13 cellular contexts compared by ENCODE assay signal in the genomic region with DNA sequence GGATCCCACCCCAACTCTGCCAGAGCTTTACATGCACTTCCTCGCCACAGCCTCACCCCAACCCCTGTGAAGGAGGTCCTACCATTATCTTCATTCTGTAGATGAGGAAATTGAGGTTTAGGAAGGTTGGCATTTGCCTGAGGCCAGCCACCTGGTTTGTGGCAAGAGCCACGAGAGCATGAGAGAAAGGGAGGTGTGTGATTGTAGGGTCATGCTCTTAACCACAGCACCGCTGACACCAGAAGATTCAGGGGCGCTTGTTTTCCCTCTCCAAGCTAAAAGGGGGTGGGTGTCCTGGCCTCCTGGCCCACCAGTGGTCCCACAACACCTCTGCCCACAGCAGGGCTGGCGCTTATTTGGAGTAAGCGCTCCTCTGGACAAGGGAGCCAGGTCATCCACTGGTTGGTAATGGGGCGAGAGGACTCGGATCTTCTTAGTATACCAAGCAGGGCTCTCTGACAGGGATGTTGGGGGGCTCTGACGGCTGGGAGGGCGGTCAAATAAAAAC. TPM values are rescaled to one million over a fixed set of nuclear protein-coding genes. Genes with fewer than 3 reads are reported as not detected.
DNase-seq lines count a peak whose midpoint lies in the region; ATAC-seq, FAIRE-seq and TF ChIP-seq lines count a peak whose summit lies in the region.
"Had no signal": no experiment of that assay in that cellular context is flagged by ENCODE, and none has a peak within 500 bp of the region (broad histone marks: within the 10 kb centered on the region; RNA-seq: fewer than 3 reads in every experiment).

No MANE protein-coding gene starts in this region.

- H3K9me3 ChIP-seq in right lobe of liver, result no peaks in the 10 kb centered on the region
- no peaks in the 10 kb centered on the region for H3K9me3 ChIP-seq in HepG2 (ENCODE audit: low read length)

- TF ChIP-seq EP300 in HepG2 (IDR thresholded peaks at IDR 0.05; ENCODE audit: low read depth in 2 of 2, low read length in 2 of 2), result no peak
- TF ChIP-seq EP300 in HepG2 (CRISPR knock-in tag; IDR thresholded peaks at IDR 0.05; ENCODE audit: borderline replicate concordance), result no peak

- no peak overlapping the region for H3K4me3 ChIP-seq in right lobe of liver
- 0 out of 6 replicates have a peak overlapping the region, but pooled peaks of 1 of the 3 experiments have one; percentile 67 for H3K4me3 ChIP-seq in HepG2 (replicated peaks in 1 of 3; ENCODE audit: insufficient read depth in 1 of 3, low read depth in 2 of 3, low read length in 3 of 3)

- no peak for TF ChIP-seq POLR2A in right lobe of liver (IDR thresholded peaks at IDR 0.05)
- no peak for TF ChIP-seq POLR2A in HepG2 (IDR thresholded peaks at IDR 0.05; ENCODE audit: insufficient read depth in 1 of 2, low read depth in 2 of 2, low read length in 2 of 2)

- in situ Hi-C loops in HepG2 (cut with HindIII; ENCODE audit: extremely low pct_ligation_motif_present, low pct_unique_long_range_greater_than_20kb), result loop anchor here (5.0 kb wide), 1 partner anchor 57 kb away; no protein-coding TSS in a partner anchor

- no peaks in the 10 kb centered on the region for H3K4me1 Mint-ChIP-seq in activated T-helper 17 cell treated with anti-CD3 and anti-CD28 coated beads, Interleukin-2, amount 50 U/mL, for 72 hours
- H3K4me1 Mint-ChIP-seq in immature natural killer cell, result peaks cover 10 to 19% of the 10 kb centered on the region in 2 donors
- peaks cover 2% of the 10 kb centered on the region for H3K4me1 Mint-ChIP-seq in activated CD4-positive, alpha-beta T cell treated with anti-CD3 and anti-CD28 coated beads, Interleukin-2, amount 10 ng/mL, durations not matched to agents 7 days and 5 days

- TF ChIP-seq RAD21 in HepG2 (CRISPR knock-in tag; IDR thresholded peaks at IDR 0.05), result no peak

- no peaks in the 10 kb centered on the region for H3K36me3 ChIP-seq in right lobe of liver
- H3K36me3 ChIP-seq in HepG2 (replicated peaks in 1 of 2; ENCODE audit: control insufficient read depth in 1 of 2, insufficient read depth in 2 of 2, low read length in 2 of 2), result no peaks in the 10 kb centered on the region

- H4K20me1 ChIP-seq in HepG2 (ENCODE audit: insufficient read depth, low read length), result no peaks in the 10 kb centered on the region

- TF ChIP-seq CTCF in right lobe of liver (IDR thresholded peaks at IDR 0.05) (no peak), HepG2 (CRISPR knock-in tag; IDR thresholded peaks at IDR 0.05) (no peak)

- no peak overlapping the region for H3K9ac ChIP-seq in HepG2 (ENCODE audit: insufficient read depth, low read depth, low read length)

- intact Hi-C loops in right lobe of liver (cut with DNase I) (loop anchor here (10.0 kb wide), 1 partner anchor 59 kb away; no protein-coding TSS in a partner anchor), HepG2 (cut with micrococcal nuclease; ENCODE audit: unreplicated experiment) (loop anchor here (2.0 to 10.0 kb wide), 2 partner anchors 59 to 179 kb away; partner anchors contain the start of gene PLIN1)

- H2AFZ ChIP-seq in HepG2 (ENCODE audit: low read length), result no peak overlapping the region

- ATAC-seq in right lobe of liver (no peak), HepG2 (no peak), GM21526 (IDR thresholded peaks at IDR 0.05; ENCODE audit: low FRiP score, unreplicated experiment) (no peak), HG02840 (IDR thresholded peaks at IDR 0.05; ENCODE audit: low FRiP score, unreplicated experiment) (no peak)
- no peak for ATAC-seq in activated T-helper 17 cell treated with anti-CD3 and anti-CD28 coated beads, Interleukin-2, amount 50 U/mL, for 72 hours (replicated peaks)

- POLR2A ChIA-PET in HepG2 (lab: Yijun Ruan, JAX), result no interaction called here
- POLR2A ChIA-PET in activated CD4-positive, alpha-beta T cell treated with anti-CD3 and anti-CD28 coated beads, Interleukin-2, amount 10 ng/mL, durations not matched to agents 7 days and 5 days (lab: Charles Lee), result no interaction called here

- H3K4me2 ChIP-seq in HepG2 (ENCODE audit: low read depth, low read length), result no peak overlapping the region; the same call in 1 of the 2 replicates

- FAIRE-seq in HepG2 (lab: Jason Lieb, UNC), result no peak

- H3K27ac ChIP-seq in right lobe of liver, result no peak overlapping the region
- H3K27ac ChIP-seq in HepG2 (ENCODE audit: extremely low read length, insufficient read depth, low read length), result no peak overlapping the region

- WGBS in right lobe of liver (ENCODE audit: insufficient coverage, low coverage, low lambda C conversion rate, missing lambda C conversion rate), result 50% methylated on average over 2 of the region's 10 CpGs
- WGBS in HepG2 (ENCODE audit: low lambda C conversion rate), result 81% methylated on average over 9 of the region's 10 CpGs

- no peaks in the 10 kb centered on the region for H3K27me3 ChIP-seq in right lobe of liver
- peaks cover 8 to 47% of the 10 kb centered on the region in 2 experiments; a peak in 4 of 5 replicates for H3K27me3 ChIP-seq in HepG2 (ENCODE audit: control insufficient read depth in 1 of 2, insufficient read depth in 2 of 2, low read length in 2 of 2)

- H3K4me1 ChIP-seq in right lobe of liver (no peaks in the 10 kb centered on the region), HepG2 (ENCODE audit: insufficient read depth, low read length) (no peaks in the 10 kb centered on the region; the same call in 1 of the 2 replicates)

- CTCF ChIA-PET in HepG2 (lab: Yijun Ruan, JAX; ENCODE audit: low intra/inter-chr PET ratio, low total read pairs), result interaction anchor here (1.3 kb wide), 1 partner anchor 61 kb away, joined by 8 read pairs; no protein-coding TSS in a partner anchor
- CTCF ChIA-PET in activated CD4-positive, alpha-beta T cell treated with anti-CD3 and anti-CD28 coated beads, Interleukin-2, amount 10 ng/mL, durations not matched to agents 7 days and 5 days (lab: Charles Lee), result interaction anchor here (2.0 kb wide), 1 partner anchor 137 kb away, joined by 6 read pairs; no protein-coding TSS in a partner anchor

- H3K4me3 Mint-ChIP-seq in activated T-helper 17 cell treated with anti-CD3 and anti-CD28 coated beads, Interleukin-2, amount 50 U/mL, for 72 hours, result peak overlapping the region; percentile 30
- peak overlapping the region; percentile 29 to 78 (median 54) for H3K4me3 Mint-ChIP-seq in immature natural killer cell
- no peak overlapping the region for H3K4me3 Mint-ChIP-seq in activated CD4-positive, alpha-beta T cell treated with anti-CD3 and anti-CD28 coated beads, Interleukin-2, amount 10 ng/mL, durations not matched to agents 7 days and 5 days

- DNase-seq in right lobe of liver (peak in 2 of 3 donors; percentile 19 to 32), HepG2 (ENCODE audit: low spot score) (no peak), immature natural killer cell (no peak), DMS114 treated with DMSO at 0.1 percent for 48 hours (lab: John Stamatoyannopoulos, UW; ENCODE audit: unreplicated experiment) (no peak)
- no peak for DNase-seq in activated CD4-positive, alpha-beta T cell treated with anti-CD3 and anti-CD28 coated beads, Interleukin-2, amount 10 ng/mL, durations not matched to agents 7 days and 5 days
- DNase-seq: activated CD4-positive, CD25-positive, alpha-beta regulatory T cell had no signal

- no peak overlapping the region for H3K27ac Mint-ChIP-seq in activated T-helper 17 cell treated with anti-CD3 and anti-CD28 coated beads, Interleukin-2, amount 50 U/mL, for 72 hours
- no peak overlapping the region for H3K27ac Mint-ChIP-seq in immature natural killer cell
- no peak overlapping the region for H3K27ac Mint-ChIP-seq in activated CD4-positive, alpha-beta T cell treated with anti-CD3 and anti-CD28 coated beads, Interleukin-2, amount 10 ng/mL, durations not matched to agents 7 days and 5 days

- H3K36me3 Mint-ChIP-seq in activated T-helper 17 cell treated with anti-CD3 and anti-CD28 coated beads, Interleukin-2, amount 50 U/mL, for 72 hours (ENCODE audit: low read depth), result no peaks in the 10 kb centered on the region
- H3K36me3 Mint-ChIP-seq in immature natural killer cell, result no peaks in the 10 kb centered on the region
- H3K36me3 Mint-ChIP-seq in activated CD4-positive, alpha-beta T cell treated with anti-CD3 and anti-CD28 coated beads, Interleukin-2, amount 10 ng/mL, durations not matched to agents 7 days and 5 days (ENCODE audit: low read depth), result no peaks in the 10 kb centered on the region

- H3K9me3 Mint-ChIP-seq in activated T-helper 17 cell treated with anti-CD3 and anti-CD28 coated beads, Interleukin-2, amount 50 U/mL, for 72 hours, result no peaks in the 10 kb centered on the region
- H3K9me3 Mint-ChIP-seq in immature natural killer cell, result peaks cover 0 to 1% (median 0%) of the 10 kb centered on the region in 6 donors
- no peaks in the 10 kb centered on the region for H3K9me3 Mint-ChIP-seq in activated CD4-positive, alpha-beta T cell treated with anti-CD3 and anti-CD28 coated beads, Interleukin-2, amount 10 ng/mL, durations not matched to agents 7 days and 5 days

- H3K27me3 Mint-ChIP-seq in activated T-helper 17 cell treated with anti-CD3 and anti-CD28 coated beads, Interleukin-2, amount 50 U/mL, for 72 hours, result peaks cover 40% of the 10 kb centered on the region
- H3K27me3 Mint-ChIP-seq in immature natural killer cell (ENCODE audit: low read depth in 3 of 3), result peaks cover 9 to 17% (median 12%) of the 10 kb centered on the region in 3 donors
- peaks cover 36% of the 10 kb centered on the region for H3K27me3 Mint-ChIP-seq in activated CD4-positive, alpha-beta T cell treated with anti-CD3 and anti-CD28 coated beads, Interleukin-2, amount 10 ng/mL, durations not matched to agents 7 days and 5 days

- BruUV-seq in HepG2 (replicated peaks; lab: Mats Ljungman, UMichigan), result no TSS peak

- no peaks in the 10 kb centered on the region for H3K79me2 ChIP-seq in HepG2 (ENCODE audit: insufficient read depth, low read length)

RNA-seq across cellular contexts. Expression of gene RHCG, which starts 0.7 kb away (rescaled TPM):
- total RNA-seq in right lobe of liver, result under 1 TPM in 5 of 6 experiments, not detected in 1; 0.20 to 0.82 (median 0.37) TPM
- total RNA-seq in HepG2 (2016; rRNA removed; fragmentation: Illumina TruSeq; extraction: Trizol), result not detected in 2 replicates
- total RNA-seq in HepG2 (2016; cell fraction: cytosol; rRNA removed; fragmentation: Illumina TruSeq; extraction: Trizol; ENCODE audit: low read depth), result not detected in 2 replicates
- not detected in 2 replicates for total RNA-seq in HepG2 (2016; cell fraction: insoluble cytoplasmic fraction; rRNA removed; fragmentation: Illumina TruSeq; extraction: Trizol)
- not detected in 2 replicates for total RNA-seq in HepG2 (2016; cell fraction: membrane; rRNA removed; fragmentation: Illumina TruSeq; extraction: Trizol)
- total RNA-seq in HepG2 (2016; cell fraction: nucleus; rRNA removed; fragmentation: Illumina TruSeq; extraction: Trizol), result not detected in 2 replicates
- polyA plus RNA-seq in HepG2 (2011; rRNA removed), result not detected in 2 replicates
- polyA plus RNA-seq in HepG2 (2011; cell fraction: cytosol; rRNA removed), result not detected in 2 replicates
- not detected in 2 replicates for polyA plus RNA-seq in HepG2 (2011; cell fraction: nucleus; rRNA removed)
- not detected in 2 replicates for polyA plus RNA-seq in HepG2 (2012)
- polyA plus RNA-seq in HepG2 (2016; cell fraction: cytosol; fragmentation: Illumina TruSeq; extraction: Trizol; ENCODE audit: low read depth), result not detected in 2 replicates
- polyA plus RNA-seq in HepG2 (2016; cell fraction: insoluble cytoplasmic fraction; fragmentation: Illumina TruSeq; extraction: Trizol; ENCODE audit: low read depth), result not detected in 2 replicates
- polyA plus RNA-seq in HepG2 (2016; cell fraction: membrane; fragmentation: Illumina TruSeq; extraction: Trizol; ENCODE audit: low read depth), result not detected in 2 replicates
- not detected in 2 replicates for polyA plus RNA-seq in HepG2 (2016; cell fraction: nucleus; fragmentation: Illumina TruSeq; extraction: Trizol; ENCODE audit: insufficient read depth, low read depth)
- 0.33 TPM in 1 of 2 replicates, not detected in the other for polyA minus RNA-seq in HepG2 (2011; rRNA and poly(A)+ RNA removed; ENCODE audit: low replicate concordance)
- polyA minus RNA-seq in HepG2 (2011; cell fraction: cytosol; rRNA and poly(A)+ RNA removed), result not detected in 2 replicates
- not detected in 2 replicates for polyA minus RNA-seq in HepG2 (2011; cell fraction: nucleus; rRNA and poly(A)+ RNA removed)
- total RNA-seq in activated T-helper 17 cell treated with anti-CD3 and anti-CD28 coated beads, Interleukin-2, amount 50 U/mL, for 72 hours, result not detected
- not detected for polyA plus RNA-seq in immature natural killer cell
- total RNA-seq in activated CD4-positive, alpha-beta T cell treated with anti-CD3 and anti-CD28 coated beads, Interleukin-2, amount 10 ng/mL, durations not matched to agents 7 days and 5 days, result not detected
- total RNA-seq: dermis microvascular lymphatic vessel endothelial cell, HT-29, mononuclear cell, OCI-LY7 had no signal

Comparison
In these comparisons a context has a peak if more than half of its experiments do, and no peak if none do; other contexts are left out.
1. DNase-seq: peak in right lobe of liver (2 of 3); none in HepG2 (single experiment), immature natural killer cell (0 of 3), activated CD4-positive, alpha-beta T cell treated with anti-CD3 and anti-CD28 coated beads, Interleukin-2, amount 10 ng/mL, durations not matched to agents 7 days and 5 days (single experiment) and DMS114 treated with DMSO at 0.1 percent for 48 hours (single experiment).